ENCODE assay signal across 8 cellular contexts in genomic region chr14:69694730-69695663, GRCh38.
A peak's percentile ranks its signal among the peaks of the same experiment; 100 is the strongest.
DNase-seq lines count a peak whose midpoint lies in the region; ATAC-seq and TF ChIP-seq lines count a peak whose summit lies in the region.

No MANE protein-coding gene starts in this region.

- H3K9me3 ChIP-seq in transverse colon, result no peaks in the 10 kb centered on the region

- no peak for DNase-seq in activated T-cell treated with anti-CD3 and anti-CD28 coated beads, Interleukin-2, amount 50 U/mL, for 24 hours
- DNase-seq in activated T-cell treated with anti-CD3 and anti-CD28 coated beads, Interleukin-2, amount 50 U/mL, for 4 hours, result no peak
- no peak for DNase-seq in activated T-helper 2 cell treated with anti-CD3 and anti-CD28 coated beads, Interferon-gamma antibody, Interleukin-2, Interleukin-4, amounts not matched to agents 10 μg/mL and 5 μg/mL and 100 μg/mL, durations not matched to agents 14 hours and 24 hours and 36 hours (ENCODE audit: low spot score)
- DNase-seq in left colon (no peak), transverse colon (no peak)
- DNase-seq in effector CD4-positive, alpha-beta T cell, result no peak
- no peak for DNase-seq in stimulated activated naive CD8-positive, alpha-beta T cell treated with anti-CD3 and anti-CD28 coated beads, Interleukin-15, amount 100 ng/mL, for 72 hours

- peak overlapping the region; percentile 82 for H3K27ac Mint-ChIP-seq in activated T-cell treated with anti-CD3 and anti-CD28 coated beads, Interleukin-2, amount 50 U/mL, for 24 hours
- H3K27ac Mint-ChIP-seq in activated T-helper 2 cell treated with anti-CD3 and anti-CD28 coated beads, Interferon-gamma antibody, Interleukin-2, Interleukin-4, amounts not matched to agents 10 μg/mL and 5 μg/mL and 100 μg/mL, durations not matched to agents 14 hours and 24 hours and 36 hours, result peak overlapping the region; percentile 47
- H3K27ac Mint-ChIP-seq in stimulated activated naive CD8-positive, alpha-beta T cell treated with anti-CD3 and anti-CD28 coated beads, Interleukin-15, amount 100 ng/mL, for 72 hours, result peak overlapping the region in 1 of 2 donors; percentile 69

- H3K27me3 Mint-ChIP-seq in activated T-cell treated with anti-CD3 and anti-CD28 coated beads, Interleukin-2, amount 50 U/mL, for 24 hours, result no peaks in the 10 kb centered on the region
- no peaks in the 10 kb centered on the region for H3K27me3 Mint-ChIP-seq in activated T-cell treated with anti-CD3 and anti-CD28 coated beads, Interleukin-2, amount 50 U/mL, for 4 hours (ENCODE audit: low read depth)
- no peaks in the 10 kb centered on the region for H3K27me3 Mint-ChIP-seq in activated T-helper 2 cell treated with anti-CD3 and anti-CD28 coated beads, Interferon-gamma antibody, Interleukin-2, Interleukin-4, amounts not matched to agents 10 μg/mL and 5 μg/mL and 100 μg/mL, durations not matched to agents 14 hours and 24 hours and 36 hours (ENCODE audit: low read depth)
- H3K27me3 Mint-ChIP-seq in stimulated activated naive CD8-positive, alpha-beta T cell treated with anti-CD3 and anti-CD28 coated beads, Interleukin-15, amount 100 ng/mL, for 72 hours, result no peaks in the 10 kb centered on the region

- intact Hi-C loops in activated T-helper 2 cell treated with anti-CD3 and anti-CD28 coated beads, Interferon-gamma antibody, Interleukin-2, Interleukin-4, amounts not matched to agents 10 μg/mL and 5 μg/mL and 100 μg/mL, durations not matched to agents 14 hours and 24 hours and 36 hours (cut with micrococcal nuclease), result loop anchor here (5.0 kb wide), 1 partner anchor 72 kb away; the partner anchor contains the start of gene SRSF5
- intact Hi-C loops in left colon (cut with DNase I, micrococcal nuclease), result no loop called here
- intact Hi-C loops in transverse colon (cut with DNase I; ENCODE audit: low total_unique reads), result no loop called here

- no peaks in the 10 kb centered on the region for H3K27me3 ChIP-seq in transverse colon

- TF ChIP-seq EP300 in transverse colon (IDR thresholded peaks at IDR 0.05; ENCODE audit: low read depth), result no peak

- TF ChIP-seq POLR2A in transverse colon (IDR thresholded peaks at IDR 0.05), result no peak

- H3K36me3 Mint-ChIP-seq in activated T-cell treated with anti-CD3 and anti-CD28 coated beads, Interleukin-2, amount 50 U/mL, for 24 hours (ENCODE audit: low read depth), result peaks cover 70% of the 10 kb centered on the region
- peaks cover 29% of the 10 kb centered on the region for H3K36me3 Mint-ChIP-seq in activated T-cell treated with anti-CD3 and anti-CD28 coated beads, Interleukin-2, amount 50 U/mL, for 4 hours (ENCODE audit: insufficient read depth)
- H3K36me3 Mint-ChIP-seq in activated T-helper 2 cell treated with anti-CD3 and anti-CD28 coated beads, Interferon-gamma antibody, Interleukin-2, Interleukin-4, amounts not matched to agents 10 μg/mL and 5 μg/mL and 100 μg/mL, durations not matched to agents 14 hours and 24 hours and 36 hours (ENCODE audit: low read depth), result peaks cover 23% of the 10 kb centered on the region

- H3K9me3 Mint-ChIP-seq in activated T-cell treated with anti-CD3 and anti-CD28 coated beads, Interleukin-2, amount 50 U/mL, for 24 hours, result no peaks in the 10 kb centered on the region
- H3K9me3 Mint-ChIP-seq in activated T-cell treated with anti-CD3 and anti-CD28 coated beads, Interleukin-2, amount 50 U/mL, for 4 hours, result no peaks in the 10 kb centered on the region
- no peaks in the 10 kb centered on the region for H3K9me3 Mint-ChIP-seq in activated T-helper 2 cell treated with anti-CD3 and anti-CD28 coated beads, Interferon-gamma antibody, Interleukin-2, Interleukin-4, amounts not matched to agents 10 μg/mL and 5 μg/mL and 100 μg/mL, durations not matched to agents 14 hours and 24 hours and 36 hours
- no peaks in the 10 kb centered on the region for H3K9me3 Mint-ChIP-seq in stimulated activated naive CD8-positive, alpha-beta T cell treated with anti-CD3 and anti-CD28 coated beads, Interleukin-15, amount 100 ng/mL, for 72 hours

- peak overlapping the region; percentile 81 to 91 (median 90) for H3K27ac ChIP-seq in transverse colon

- no peak for TF ChIP-seq CTCF in transverse colon (IDR thresholded peaks at IDR 0.05)

- in situ Hi-C loops in transverse colon (cut with MboI; ENCODE audit: low pct_ligation_motif_present in 1 of 4, low pct_unique_long_range_greater_than_20kb in 1 of 4, low sequenced_read_pairs in 3 of 4), result no loop called here

- H3K4me1 Mint-ChIP-seq in activated T-cell treated with anti-CD3 and anti-CD28 coated beads, Interleukin-2, amount 50 U/mL, for 24 hours (ENCODE audit: low read depth), result peaks cover 94% of the 10 kb centered on the region
- peaks cover 79% of the 10 kb centered on the region for H3K4me1 Mint-ChIP-seq in activated T-cell treated with anti-CD3 and anti-CD28 coated beads, Interleukin-2, amount 50 U/mL, for 4 hours (ENCODE audit: low read depth)
- H3K4me1 Mint-ChIP-seq in activated T-helper 2 cell treated with anti-CD3 and anti-CD28 coated beads, Interferon-gamma antibody, Interleukin-2, Interleukin-4, amounts not matched to agents 10 μg/mL and 5 μg/mL and 100 μg/mL, durations not matched to agents 14 hours and 24 hours and 36 hours (ENCODE audit: low read depth), result peaks cover 70% of the 10 kb centered on the region
- peaks cover 86% of the 10 kb centered on the region for H3K4me1 Mint-ChIP-seq in stimulated activated naive CD8-positive, alpha-beta T cell treated with anti-CD3 and anti-CD28 coated beads, Interleukin-15, amount 100 ng/mL, for 72 hours

- no peak overlapping the region for H3K4me3 Mint-ChIP-seq in activated T-cell treated with anti-CD3 and anti-CD28 coated beads, Interleukin-2, amount 50 U/mL, for 24 hours
- H3K4me3 Mint-ChIP-seq in activated T-cell treated with anti-CD3 and anti-CD28 coated beads, Interleukin-2, amount 50 U/mL, for 4 hours, result no peak overlapping the region
- no peak overlapping the region for H3K4me3 Mint-ChIP-seq in activated T-helper 2 cell treated with anti-CD3 and anti-CD28 coated beads, Interferon-gamma antibody, Interleukin-2, Interleukin-4, amounts not matched to agents 10 μg/mL and 5 μg/mL and 100 μg/mL, durations not matched to agents 14 hours and 24 hours and 36 hours (ENCODE audit: low read depth)
- H3K4me3 Mint-ChIP-seq in stimulated activated naive CD8-positive, alpha-beta T cell treated with anti-CD3 and anti-CD28 coated beads, Interleukin-15, amount 100 ng/mL, for 72 hours, result no peak overlapping the region

- no peaks in the 10 kb centered on the region for H3K36me3 ChIP-seq in transverse colon

- no peak for ATAC-seq in activated T-cell treated with anti-CD3 and anti-CD28 coated beads, Interleukin-2, amount 50 U/mL, for 4 hours
- ATAC-seq in left colon (peak; percentile 33), HG03095 (IDR thresholded peaks at IDR 0.05; ENCODE audit: unreplicated experiment) (no peak)
- ATAC-seq in stimulated activated naive CD8-positive, alpha-beta T cell treated with anti-CD3 and anti-CD28 coated beads, Interleukin-15, amount 100 ng/mL, for 72 hours, result no peak

- peaks cover 59 to 70% (median 60%) of the 10 kb centered on the region in 4 donors for H3K4me1 ChIP-seq in transverse colon

- H3K4me3 ChIP-seq in transverse colon, result no peak overlapping the region

- 69% methylated on average over 10 of the region's 10 CpGs; no CpG with 5 or more reads in 1 of the 2 donors for WGBS in transverse colon (ENCODE audit: low coverage in 1 of 2), 2 donors
